ENCODE assay signal across 23 cellular contexts in genomic region chr19:45275370-45275971, GRCh38. TPM values are rescaled to one million over a fixed set of nuclear protein-coding genes. Genes with fewer than 3 reads are reported as not detected.
DNase-seq lines count a peak whose midpoint lies in the region; ATAC-seq and TF ChIP-seq lines count a peak whose summit lies in the region.
"Had no signal": no experiment of that assay in that cellular context is flagged by ENCODE, and none has a peak within 500 bp of the region (broad histone marks: within the 10 kb centered on the region; RNA-seq: fewer than 3 reads in every experiment).

No MANE protein-coding gene starts in this region.

- no peaks in the 10 kb centered on the region for H3K4me1 Mint-ChIP-seq in MCF 10A (ENCODE audit: insufficient read depth, unreplicated experiment)
- H3K4me1 Mint-ChIP-seq in stimulated activated effector memory CD8-positive, alpha-beta T cell treated with anti-CD3 and anti-CD28 coated beads, Interleukin-12 subunit alpha, Interleukin-12 subunit beta, amount 100 ng/mL, for 72 hours: no peaks in the 10 kb centered on the region
- H3K4me1 Mint-ChIP-seq: activated T-helper 17 cell treated with anti-CD3 and anti-CD28 coated beads, Interleukin-2, amount 50 U/mL, for 72 hours; GM23338 had no signal

- no peak for TF ChIP-seq CTCF in MCF 10A (IDR thresholded peaks at IDR 0.05; ENCODE audit: unreplicated experiment)
- no peak for TF ChIP-seq CTCF in breast epithelium (IDR thresholded peaks at IDR 0.05)

- DNase-seq in MCF 10A (ENCODE audit: unreplicated experiment) (no peak), breast epithelium (ENCODE audit: low spot score in 2 of 2) (no peak), NCI-H187 treated with DMSO at 0.1 percent for 48 hours (lab: John Stamatoyannopoulos, UW) (peak; percentile 37), SK-MEL-5 (ENCODE audit: low read depth, low spot score) (peak; percentile 27), NCI-H748 treated with DMSO at 0.1 percent for 48 hours (lab: John Stamatoyannopoulos, UW) (no peak)
- DNase-seq in stimulated activated effector memory CD8-positive, alpha-beta T cell treated with anti-CD3 and anti-CD28 coated beads, Interleukin-12 subunit alpha, Interleukin-12 subunit beta, amount 100 ng/mL, for 72 hours (ENCODE audit: low spot score in 2 of 2): no peak
- DNase-seq in stimulated activated CD4-positive, alpha-beta T cell treated with anti-CD3 and anti-CD28 coated beads, Interleukin-2, amount 100 ng/mL, for 24 hours: no peak
- DNase-seq: COR-L47, mammary epithelial cell, MV-4-11, PC-3, right cardiac atrium had no signal

- no peaks in the 10 kb centered on the region for H3K27me3 Mint-ChIP-seq in MCF 10A (ENCODE audit: insufficient read depth, unreplicated experiment)
- H3K27me3 Mint-ChIP-seq: activated T-helper 17 cell treated with anti-CD3 and anti-CD28 coated beads, Interleukin-2, amount 50 U/mL, for 72 hours had no signal

- H3K9me3 Mint-ChIP-seq in MCF 10A (ENCODE audit: unreplicated experiment): no peaks in the 10 kb centered on the region
- H3K9me3 Mint-ChIP-seq in stimulated activated effector memory CD8-positive, alpha-beta T cell treated with anti-CD3 and anti-CD28 coated beads, Interleukin-12 subunit alpha, Interleukin-12 subunit beta, amount 100 ng/mL, for 72 hours: no peaks in the 10 kb centered on the region
- H3K9me3 Mint-ChIP-seq: activated T-helper 17 cell treated with anti-CD3 and anti-CD28 coated beads, Interleukin-2, amount 50 U/mL, for 72 hours; GM23338 had no signal

- H3K27me3 ChIP-seq in breast epithelium: no peaks in the 10 kb centered on the region
- H3K27me3 ChIP-seq: adrenal gland had no signal

- POLR2A ChIA-PET in MCF 10A (lab: Yijun Ruan, JAX): interaction anchor here (0.5 kb wide), 1 partner anchor 23 kb away, joined by 3 read pairs; no protein-coding TSS in a partner anchor

- no peaks in the 10 kb centered on the region for H3K9me3 ChIP-seq in breast epithelium
- H3K9me3 ChIP-seq: adrenal gland, thoracic aorta had no signal

- TF ChIP-seq POLR2A in breast epithelium (IDR thresholded peaks at IDR 0.05): no peak

- no peak for ATAC-seq in stimulated activated effector memory CD8-positive, alpha-beta T cell treated with anti-CD3 and anti-CD28 coated beads, Interleukin-12 subunit alpha, Interleukin-12 subunit beta, amount 100 ng/mL, for 72 hours
- ATAC-seq in HG02678 (IDR thresholded peaks at IDR 0.05; ENCODE audit: unreplicated experiment): no peak
- ATAC-seq: activated T-helper 17 cell treated with anti-CD3 and anti-CD28 coated beads, Interleukin-2, amount 50 U/mL, for 72 hours; GM23338; PC-3; right cardiac atrium had no signal

- no peak overlapping the region for H3K4me3 Mint-ChIP-seq in MCF 10A (ENCODE audit: unreplicated experiment)
- no peak overlapping the region for H3K4me3 Mint-ChIP-seq in stimulated activated effector memory CD8-positive, alpha-beta T cell treated with anti-CD3 and anti-CD28 coated beads, Interleukin-12 subunit alpha, Interleukin-12 subunit beta, amount 100 ng/mL, for 72 hours
- H3K4me3 Mint-ChIP-seq: activated T-helper 17 cell treated with anti-CD3 and anti-CD28 coated beads, Interleukin-2, amount 50 U/mL, for 72 hours; GM23338 had no signal

- H3K4me1 ChIP-seq in breast epithelium: no peaks in the 10 kb centered on the region

- intact Hi-C loops in MCF 10A (cut with micrococcal nuclease): no loop called here
- intact Hi-C loops in breast epithelium (cut with DNase I; ENCODE audit: low total_unique reads): no loop called here

- CTCF ChIA-PET in MCF 10A (lab: Yijun Ruan, JAX): no interaction called here

- H3K27ac ChIP-seq in breast epithelium: no peak overlapping the region
- H3K27ac ChIP-seq: adrenal gland, thoracic aorta, VCaP had no signal

- no peaks in the 10 kb centered on the region for H3K36me3 ChIP-seq in breast epithelium

- H3K4me3 ChIP-seq in breast epithelium: no peak overlapping the region
- H3K4me3 ChIP-seq: adrenal gland, GM23338, thoracic aorta had no signal

- peaks cover 63% of the 10 kb centered on the region for H3K36me3 Mint-ChIP-seq in MCF 10A (ENCODE audit: insufficient read depth, unreplicated experiment)
- H3K36me3 Mint-ChIP-seq in stimulated activated effector memory CD8-positive, alpha-beta T cell treated with anti-CD3 and anti-CD28 coated beads, Interleukin-12 subunit alpha, Interleukin-12 subunit beta, amount 100 ng/mL, for 72 hours: peaks cover 61% of the 10 kb centered on the region

- in situ Hi-C loops in SK-MEL-5 (cut with HindIII; ENCODE audit: low pct_unique_long_range_greater_than_20kb, low sequenced_read_pairs): no loop called here

- BruUV-seq in MCF 10A (replicated peaks; lab: Mats Ljungman, UMichigan): no TSS peak

- peak overlapping the region; percentile 42 for H3K27ac Mint-ChIP-seq in MCF 10A (ENCODE audit: low read depth, unreplicated experiment)
- peak overlapping the region; percentile 43 for H3K27ac Mint-ChIP-seq in stimulated activated effector memory CD8-positive, alpha-beta T cell treated with anti-CD3 and anti-CD28 coated beads, Interleukin-12 subunit alpha, Interleukin-12 subunit beta, amount 100 ng/mL, for 72 hours
- H3K27ac Mint-ChIP-seq: activated T-helper 17 cell treated with anti-CD3 and anti-CD28 coated beads, Interleukin-2, amount 50 U/mL, for 72 hours; GM23338 had no signal

RNA-seq across cellular contexts. Expression of gene MARK4, which starts 24.4 kb away (rescaled TPM):
- total RNA-seq in MCF 10A (2022) (22.4 and 24.2 TPM in 2 replicates), breast epithelium (10 to 100 TPM; 11.0 to 20.0 (median 19.2) TPM)
- 7.2 and 7.7 TPM in 2 replicates for total RNA-seq in SK-MEL-5 (2014; rRNA removed; shearing (Covaris generic))
- 22.4 and 28.5 TPM in 2 replicates for polyA plus RNA-seq in SK-MEL-5 (2015; cell fraction: cytosol; rRNA removed)
- 8.8 and 10.0 TPM in 2 replicates for polyA plus RNA-seq in SK-MEL-5 (2015; cell fraction: nucleus; rRNA removed)

RNA-seq across cellular contexts. Expression of gene EXOC3L2, which starts 30.3 kb away (rescaled TPM):
- total RNA-seq in MCF 10A (2022) (not detected in 2 replicates), breast epithelium (1 to 10 TPM in 1 of 3 donors, under 1 TPM in 2; 0.44 to 2.3 (median 0.64) TPM)
- not detected in 2 replicates for total RNA-seq in SK-MEL-5 (2014; rRNA removed; shearing (Covaris generic))
- not detected in 2 replicates for polyA plus RNA-seq in SK-MEL-5 (2015; cell fraction: cytosol; rRNA removed)
- not detected in 2 replicates for polyA plus RNA-seq in SK-MEL-5 (2015; cell fraction: nucleus; rRNA removed)
- total RNA-seq: activated T-helper 17 cell treated with anti-CD3 and anti-CD28 coated beads, Interleukin-2, amount 50 U/mL, for 72 hours; PC-3 had no signal
- polyA plus RNA-seq: AG04450, neural cell had no signal

RNA-seq across cellular contexts. Expression of gene CKM, which starts 47.2 kb away (rescaled TPM):
- total RNA-seq in MCF 10A (2022) (not detected in 2 replicates), breast epithelium (not detected)
- total RNA-seq in SK-MEL-5 (2014; rRNA removed; shearing (Covaris generic)): not detected in 2 replicates
- not detected in 2 replicates for polyA plus RNA-seq in SK-MEL-5 (2015; cell fraction: cytosol; rRNA removed)
- not detected in 2 replicates for polyA plus RNA-seq in SK-MEL-5 (2015; cell fraction: nucleus; rRNA removed)
- total RNA-seq: activated T-helper 17 cell treated with anti-CD3 and anti-CD28 coated beads, Interleukin-2, amount 50 U/mL, for 72 hours; chondrocyte; endothelial cell of umbilical vein; glomerular endothelial cell; GM23338; mammary epithelial cell; PC-3 had no signal
- polyA plus RNA-seq: AG04450, endothelial cell of umbilical vein, GM23338, mammary epithelial cell had no signal

Comparison
In these comparisons a context has a peak if more than half of its experiments do, and no peak if none do; other contexts are left out.
1. DNase-seq: peak in NCI-H187 treated with DMSO at 0.1 percent for 48 hours (single experiment) and SK-MEL-5 (single experiment); none in MCF 10A (single experiment), breast epithelium (0 of 2), stimulated activated effector memory CD8-positive, alpha-beta T cell treated with anti-CD3 and anti-CD28 coated beads, Interleukin-12 subunit alpha, Interleukin-12 subunit beta, amount 100 ng/mL, for 72 hours (0 of 2), NCI-H748 treated with DMSO at 0.1 percent for 48 hours (single experiment) and stimulated activated CD4-positive, alpha-beta T cell treated with anti-CD3 and anti-CD28 coated beads, Interleukin-2, amount 100 ng/mL, for 24 hours (0 of 2).